Comparison of ENCODE assay signal across 11 cellular contexts in the genomic region with DNA sequence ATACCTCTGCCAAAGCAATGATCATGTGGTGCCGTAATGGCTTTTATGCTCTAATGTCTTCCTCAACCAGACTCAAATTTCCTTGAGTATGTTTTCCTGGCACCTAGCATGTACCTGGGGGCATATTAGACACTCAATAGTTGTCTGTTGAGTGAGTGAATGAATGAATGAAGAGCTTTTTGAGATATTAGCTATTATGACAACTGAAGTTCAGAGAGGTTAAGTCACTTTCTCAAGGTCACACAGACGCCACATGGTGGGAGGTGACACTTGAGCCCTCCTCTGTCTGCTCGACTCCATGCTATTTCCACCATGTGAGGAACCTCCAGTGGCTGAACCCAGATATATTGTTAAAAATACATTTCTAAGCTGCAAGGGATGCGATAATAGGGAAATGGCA.
DNase-seq lines count a peak whose midpoint lies in the region; ATAC-seq and TF ChIP-seq lines count a peak whose summit lies in the region.
"Had no signal": no experiment of that assay in that cellular context is flagged by ENCODE, and none has a peak within 500 bp of the region (broad histone marks: within the 10 kb centered on the region; RNA-seq: fewer than 3 reads in every experiment).

No MANE protein-coding gene starts in this region.

- H3K18ac ChIP-seq in H9 (ENCODE audit: insufficient read length, low read depth, low read length): no peak overlapping the region

- H2BK15ac ChIP-seq in H9 (ENCODE audit: low read depth, low read length): no peak overlapping the region

- no peak overlapping the region for H3K23ac ChIP-seq in H9 (ENCODE audit: insufficient read length, low read depth, low read length)

- no peak overlapping the region for H2BK120ac ChIP-seq in H9 (ENCODE audit: low read depth, low read length, poor library complexity, severe bottlenecking)

- no peaks in the 10 kb centered on the region for H3K27me3 Mint-ChIP-seq in H9 (ENCODE audit: low read depth)
- no peaks in the 10 kb centered on the region for H3K27me3 Mint-ChIP-seq in stimulated activated naive CD8-positive, alpha-beta T cell treated with anti-CD3 and anti-CD28 coated beads, Interleukin-15, amount 100 ng/mL, for 72 hours
- peaks cover 0 to 1% (median 0%) of the 10 kb centered on the region in 3 donors for H3K27me3 Mint-ChIP-seq in CD14-positive monocyte (ENCODE audit: low read depth in 3 of 3)

- H3K4me1 ChIP-seq in H9 (ENCODE audit: insufficient read depth, low read length): no peaks in the 10 kb centered on the region
- peaks cover 24% of the 10 kb centered on the region for H3K4me1 ChIP-seq in hepatocyte (ENCODE audit: insufficient read depth)

- H3K27me3 ChIP-seq in H9 (ENCODE audit: insufficient read depth, low read length) (no peaks in the 10 kb centered on the region), hepatocyte (no peaks in the 10 kb centered on the region)

- no peak overlapping the region for H3K4me2 ChIP-seq in H9 (ENCODE audit: insufficient read depth, insufficient read length, low read length)
- H3K4me2 ChIP-seq in hepatocyte: peak overlapping the region; percentile 75

- DNase-seq in H9: no peak
- no peak for DNase-seq in hepatocyte (ENCODE audit: low spot score)
- no peak for DNase-seq in stimulated activated naive CD8-positive, alpha-beta T cell treated with anti-CD3 and anti-CD28 coated beads, Interleukin-15, amount 100 ng/mL, for 72 hours
- no peak for DNase-seq in OCI-M1 (lab: John Stamatoyannopoulos, UW)
- no peak for DNase-seq in CD14-positive monocyte (ENCODE audit: low spot score)
- no peak for DNase-seq in epidermal melanocyte (ENCODE audit: insufficient read length, low spot score)
- DNase-seq: H7, NCI-H1436 treated with DMSO at 0.1 percent for 48 hours, WERI-Rb-1 had no signal

- no peak overlapping the region for H3K56ac ChIP-seq in H9 (ENCODE audit: insufficient read length, low read depth, low read length)

- H4K20me1 ChIP-seq in H9 (ENCODE audit: control insufficient read depth, insufficient read depth, insufficient read length) (no peaks in the 10 kb centered on the region), hepatocyte (ENCODE audit: insufficient read depth, poor library complexity, severe bottlenecking) (no peaks in the 10 kb centered on the region)

- H3K4me3 Mint-ChIP-seq in H9 (no peak overlapping the region), CD14-positive monocyte (peak overlapping the region in 1 of 2 donors; percentile 91)
- H3K4me3 Mint-ChIP-seq in stimulated activated naive CD8-positive, alpha-beta T cell treated with anti-CD3 and anti-CD28 coated beads, Interleukin-15, amount 100 ng/mL, for 72 hours: peak overlapping the region; percentile 72 to 81

- H3K27ac ChIP-seq in H9 (ENCODE audit: insufficient read length, low read depth, low read length): no peak overlapping the region
- peak overlapping the region; percentile 99 for H3K27ac ChIP-seq in VCaP
- peak overlapping the region; percentile 73 for H3K27ac ChIP-seq in hepatocyte
- H3K27ac ChIP-seq: WERI-Rb-1 had no signal

- H2BK20ac ChIP-seq in H9 (ENCODE audit: low read depth, low read length, poor library complexity, severe bottlenecking): no peak overlapping the region

- H2AFZ ChIP-seq in H9 (ENCODE audit: low read length) (no peak overlapping the region), hepatocyte (no peak overlapping the region)

- H3K4me3 ChIP-seq in hepatocyte: no peak overlapping the region

- H3K27ac Mint-ChIP-seq in H9 (peak overlapping the region; percentile 28 to 81 (median 64); a peak in 1 of 7 replicates), CD14-positive monocyte (peak overlapping the region in 3 of 7 donors; percentile 13 to 77 (median 74))
- H3K27ac Mint-ChIP-seq in stimulated activated naive CD8-positive, alpha-beta T cell treated with anti-CD3 and anti-CD28 coated beads, Interleukin-15, amount 100 ng/mL, for 72 hours: no peak overlapping the region

- H2BK5ac ChIP-seq in H9 (ENCODE audit: insufficient read length, low read length): no peak overlapping the region

- H3K4me1 Mint-ChIP-seq in H9 (0 out of 4 replicates have a peak, but pooled peaks cover 0 to 2% of the 10 kb centered on the region in 2 experiments), CD14-positive monocyte (peaks cover 18% of the 10 kb centered on the region)
- peaks cover 25% of the 10 kb centered on the region for H3K4me1 Mint-ChIP-seq in stimulated activated naive CD8-positive, alpha-beta T cell treated with anti-CD3 and anti-CD28 coated beads, Interleukin-15, amount 100 ng/mL, for 72 hours

- TF ChIP-seq CTCF in H9 (conservative IDR thresholded peaks at IDR 0.05) (no peak), VCaP (conservative IDR thresholded peaks at IDR 0.05) (no peak), hepatocyte (IDR thresholded peaks at IDR 0.05; ENCODE audit: poor library complexity) (no peak), CD14-positive monocyte (IDR thresholded peaks at IDR 0.05) (no peak)

- H3K36me3 Mint-ChIP-seq in H9 (ENCODE audit: insufficient read depth in 1 of 3, low read depth in 3 of 3): peaks cover 0 to 6% (median 0%) of the 10 kb centered on the region in 3 experiments; a peak in 4 of 7 replicates
- no peaks in the 10 kb centered on the region for H3K36me3 Mint-ChIP-seq in CD14-positive monocyte

- no peak overlapping the region for H3K9ac ChIP-seq in H9 (ENCODE audit: extremely low read depth, insufficient read length, low read length)

- intact Hi-C loops in CD14-positive monocyte (cut with micrococcal nuclease): no loop called here

- no peak overlapping the region for H3K14ac ChIP-seq in H9 (ENCODE audit: insufficient read depth, low read length)

- no peak overlapping the region for H4K5ac ChIP-seq in H9 (ENCODE audit: insufficient read length, low read depth, low read length)

- no peak overlapping the region for H4K8ac ChIP-seq in H9 (replicated peaks; ENCODE audit: insufficient read length, low read depth, low read length)

- H3T11ph ChIP-seq in H9 (ENCODE audit: low read length): no peak overlapping the region

- no peaks in the 10 kb centered on the region for H3K79me2 ChIP-seq in H9 (ENCODE audit: insufficient read depth, low read length)
- no peaks in the 10 kb centered on the region for H3K79me2 ChIP-seq in hepatocyte

- no peaks in the 10 kb centered on the region for H3K36me3 ChIP-seq in hepatocyte (replicated peaks; ENCODE audit: insufficient read depth, low read depth)
- H3K36me3 ChIP-seq: WERI-Rb-1 had no signal

- no CpG with 5 or more reads among the region's 4 CpGs for WGBS in H9 (ENCODE audit: extremely low coverage, insufficient read length, low lambda C conversion rate)
- 91% methylated on average over 4 of the region's 4 CpGs for WGBS in hepatocyte (ENCODE audit: low lambda C conversion rate, missing lambda C conversion rate)

- no peak for ATAC-seq in stimulated activated naive CD8-positive, alpha-beta T cell treated with anti-CD3 and anti-CD28 coated beads, Interleukin-15, amount 100 ng/mL, for 72 hours
- no peak for ATAC-seq in GM21367 (IDR thresholded peaks at IDR 0.05; ENCODE audit: unreplicated experiment)

- no peaks in the 10 kb centered on the region for H3K23me2 ChIP-seq in H9 (ENCODE audit: insufficient read length, low read depth, low read length, poor library complexity, severe bottlenecking)

- H3K79me1 ChIP-seq in H9 (ENCODE audit: insufficient read depth, low read depth, low read length, poor library complexity, severe bottlenecking): no peaks in the 10 kb centered on the region

- no peak overlapping the region for H3K4ac ChIP-seq in H9 (ENCODE audit: low read depth, low read length)

- no peaks in the 10 kb centered on the region for H3K9me3 ChIP-seq in H9 (ENCODE audit: control insufficient read depth, low read depth, low read length)
- no peaks in the 10 kb centered on the region for H3K9me3 ChIP-seq in hepatocyte (ENCODE audit: low read depth)

- H3K9me3 Mint-ChIP-seq in H9 (no peaks in the 10 kb centered on the region; a peak in 1 of 5 replicates), CD14-positive monocyte (peaks cover 0 to 4% (median 2%) of the 10 kb centered on the region in 7 donors)
- no peaks in the 10 kb centered on the region for H3K9me3 Mint-ChIP-seq in stimulated activated naive CD8-positive, alpha-beta T cell treated with anti-CD3 and anti-CD28 coated beads, Interleukin-15, amount 100 ng/mL, for 72 hours

- H4K91ac ChIP-seq in H9 (ENCODE audit: insufficient read length, low read depth, low read length): no peak overlapping the region

- no peak overlapping the region for H2BK12ac ChIP-seq in H9 (ENCODE audit: insufficient read length, low read depth, low read length)

- H3K9me2 ChIP-seq in hepatocyte (replicated peaks; ENCODE audit: insufficient read depth): no peaks in the 10 kb centered on the region

- no peak overlapping the region for H2AK5ac ChIP-seq in H9 (ENCODE audit: insufficient read length, low read length)

Comparison
In these comparisons a context has a peak if more than half of its experiments do, and no peak if none do; other contexts are left out.
1. H3K27ac Mint-ChIP-seq: peak in H9 (3 of 3); none in stimulated activated naive CD8-positive, alpha-beta T cell treated with anti-CD3 and anti-CD28 coated beads, Interleukin-15, amount 100 ng/mL, for 72 hours (0 of 2).
2. H3K4me3 Mint-ChIP-seq: peak in stimulated activated naive CD8-positive, alpha-beta T cell treated with anti-CD3 and anti-CD28 coated beads, Interleukin-15, amount 100 ng/mL, for 72 hours (2 of 2); none in H9 (0 of 2).